19 cellular contexts compared by ENCODE assay signal in genomic region chrX:11579856-11580595, GRCh38.
A peak's percentile ranks its signal among the peaks of the same experiment; 100 is the strongest.
DNase-seq lines count a peak whose midpoint lies in the region; ATAC-seq and FAIRE-seq lines count a peak whose summit lies in the region.
"Had no signal": no experiment of that assay in that cellular context is flagged by ENCODE, and none has a peak within 500 bp of the region (broad histone marks: within the 10 kb centered on the region; RNA-seq: fewer than 3 reads in every experiment).

No MANE protein-coding gene starts in this region.

- no peak overlapping the region for H3K27ac Mint-ChIP-seq in stimulated activated naive B cell treated with anti-CD40 and anti-IgM and Interleukin-4, amounts not matched to agents 10 μg/mL and 1 μg/mL and 100 μg/mL, for 72 hours

- H3K27me3 Mint-ChIP-seq in stimulated activated naive B cell treated with anti-CD40 and anti-IgM and Interleukin-4, amounts not matched to agents 10 μg/mL and 1 μg/mL and 100 μg/mL, for 72 hours = peaks cover 4 to 6% of the 10 kb centered on the region in 2 donors

- DNase-seq in NCI-H82 (lab: John Stamatoyannopoulos, UW) (peak; percentile 14), NCI-H82 treated with DMSO at 0.1 percent for 48 hours (lab: John Stamatoyannopoulos, UW; ENCODE audit: unreplicated experiment) (no peak), RCC 7860 (ENCODE audit: low spot score) (peak; percentile 58), renal cortical epithelial cell (ENCODE audit: low read depth) (peak; percentile 23)
- no peak for DNase-seq in stimulated activated naive B cell treated with anti-CD40 and anti-IgM and Interleukin-4, amounts not matched to agents 10 μg/mL and 1 μg/mL and 100 μg/mL, for 72 hours
- DNase-seq: activated CD4-positive, alpha-beta T cell treated with anti-CD3 and anti-CD28 coated beads for 4 hours; activated naive CD4-positive, alpha-beta T cell treated with anti-CD3 and anti-CD28 coated beads, Interleukin-2, amount 50 U/mL, for 16 hours; COR-L47; esophagus squamous epithelium; mucosa of descending colon; NCI-H2107; occipital lobe; OCI-M1; stimulated activated CD4-positive, alpha-beta T cell treated with anti-CD3 and anti-CD28 coated beads, Interleukin-4, amount 100 ng/mL, for 1 hour; stimulated activated CD8-positive, alpha-beta memory T cell treated with anti-CD3 and anti-CD28 coated beads, Interleukin-4, amount 100 ng/mL, for 48 hours; transverse colon had no signal

- H3K9me3 Mint-ChIP-seq in stimulated activated naive B cell treated with anti-CD40 and anti-IgM and Interleukin-4, amounts not matched to agents 10 μg/mL and 1 μg/mL and 100 μg/mL, for 72 hours = peaks cover 0 to 1% of the 10 kb centered on the region in 2 donors

- no peak overlapping the region for H3K4me3 Mint-ChIP-seq in stimulated activated naive B cell treated with anti-CD40 and anti-IgM and Interleukin-4, amounts not matched to agents 10 μg/mL and 1 μg/mL and 100 μg/mL, for 72 hours

- ATAC-seq in HG03354 (IDR thresholded peaks at IDR 0.05; ENCODE audit: poor library complexity, severe bottlenecking, unreplicated experiment) (peak; percentile 50), HG02588 (IDR thresholded peaks at IDR 0.05; ENCODE audit: unreplicated experiment) (no peak), HG02642 (IDR thresholded peaks at IDR 0.05; ENCODE audit: poor library complexity, unreplicated experiment) (no peak)
- ATAC-seq in stimulated activated naive B cell treated with anti-CD40 and anti-IgM and Interleukin-4, amounts not matched to agents 10 μg/mL and 1 μg/mL and 100 μg/mL, for 72 hours (replicated peaks) = no peak
- ATAC-seq: mucosa of descending colon had no signal

- peak; percentile 96 for FAIRE-seq in RCC 7860 (lab: Jason Lieb, UNC)

- H3K36me3 Mint-ChIP-seq in stimulated activated naive B cell treated with anti-CD40 and anti-IgM and Interleukin-4, amounts not matched to agents 10 μg/mL and 1 μg/mL and 100 μg/mL, for 72 hours = no peaks in the 10 kb centered on the region

- H3K4me1 Mint-ChIP-seq in stimulated activated naive B cell treated with anti-CD40 and anti-IgM and Interleukin-4, amounts not matched to agents 10 μg/mL and 1 μg/mL and 100 μg/mL, for 72 hours = peaks cover 0 to 1% of the 10 kb centered on the region in 2 donors

Comparison
In these comparisons a context has a peak if more than half of its experiments do, and no peak if none do; other contexts are left out.
1. DNase-seq: peak in NCI-H82 (single experiment), RCC 7860 (single experiment) and renal cortical epithelial cell (single experiment); none in NCI-H82 treated with DMSO at 0.1 percent for 48 hours (single experiment) and stimulated activated naive B cell treated with anti-CD40 and anti-IgM and Interleukin-4, amounts not matched to agents 10 μg/mL and 1 μg/mL and 100 μg/mL, for 72 hours (single experiment).